Comparison of ENCODE assay signal across 1 cellular context in the genomic region with DNA sequence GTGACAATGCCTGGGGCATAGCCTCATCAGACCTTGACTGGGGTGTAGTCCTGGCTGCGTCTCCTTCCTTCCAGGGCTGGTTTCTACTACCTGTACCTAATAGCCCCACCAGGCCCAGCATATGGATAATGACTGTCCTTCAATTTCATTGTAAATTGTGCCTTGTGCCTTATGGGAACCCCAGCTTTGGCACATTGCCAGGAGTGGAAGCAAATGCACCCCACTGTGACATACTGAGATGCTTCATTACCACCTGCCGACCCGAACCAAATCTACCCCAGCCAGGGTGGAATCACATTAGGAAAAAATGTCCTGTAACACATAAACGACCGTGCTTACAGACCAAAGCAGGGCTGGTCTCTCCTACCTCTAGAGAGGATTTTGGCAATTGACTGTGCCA.
TF ChIP-seq lines count a peak whose summit lies in the region.

No MANE protein-coding gene starts in this region.

TF ChIP-seq in K562, 482 proteins besides CTCF, POLR2A, EP300 and RAD21 (continued from another document):
- TF ChIP-seq DIDO1 (tag; IDR thresholded peaks at IDR 0.05; ENCODE audit: low read depth) (no peak), POLR2G (IDR thresholded peaks at IDR 0.05; ENCODE audit: low read depth, low read length) (no peak), YY1 (IDR thresholded peaks at IDR 0.05; ENCODE audit: borderline replicate concordance in 1 of 3, control insufficient read depth in 1 of 3, extremely low read depth in 1 of 3, insufficient read depth in 3 of 3, insufficient read length in 1 of 3, insufficient replicate concordance in 2 of 3, low read depth in 1 of 3, low read length in 2 of 3) (peak in 1 of 3 experiments; percentile 10), MEF2D (tag; conservative IDR thresholded peaks at IDR 0.05; ENCODE audit: low read depth) (no peak), TBL1XR1 (IDR thresholded peaks at IDR 0.05; ENCODE audit: low read length in 2 of 2) (0 out of 4 replicates have a peak, but pooled peaks of 1 of the 2 experiments have one; percentile 30), ZNF75A (CRISPR knock-in tag; IDR thresholded peaks at IDR 0.05) (no peak), RBM25 (IDR thresholded peaks at IDR 0.05; ENCODE audit: low read depth, low read length, severe bottlenecking) (no peak), ZNF583 (CRISPR knock-in tag; IDR thresholded peaks at IDR 0.05) (no peak), HNRNPUL1 (IDR thresholded peaks at IDR 0.05; ENCODE audit: low read length) (0 out of 2 replicates have a peak, but pooled peaks have one; percentile 58), RHOXF2B (CRISPR knock-in tag; conservative IDR thresholded peaks at IDR 0.05) (no peak), CEBPB (tag; IDR thresholded peaks at IDR 0.05) (no peak), SNIP1 (IDR thresholded peaks at IDR 0.05; ENCODE audit: low read depth) (no peak), FOS (IDR thresholded peaks at IDR 0.05; ENCODE audit: extremely low read depth, insufficient read length) (no peak), ZNF408 (CRISPR knock-in tag; IDR thresholded peaks at IDR 0.05; ENCODE audit: low read depth) (0 out of 2 replicates have a peak, but pooled peaks have one; percentile 2)
- TF ChIP-seq, protein P1, sequence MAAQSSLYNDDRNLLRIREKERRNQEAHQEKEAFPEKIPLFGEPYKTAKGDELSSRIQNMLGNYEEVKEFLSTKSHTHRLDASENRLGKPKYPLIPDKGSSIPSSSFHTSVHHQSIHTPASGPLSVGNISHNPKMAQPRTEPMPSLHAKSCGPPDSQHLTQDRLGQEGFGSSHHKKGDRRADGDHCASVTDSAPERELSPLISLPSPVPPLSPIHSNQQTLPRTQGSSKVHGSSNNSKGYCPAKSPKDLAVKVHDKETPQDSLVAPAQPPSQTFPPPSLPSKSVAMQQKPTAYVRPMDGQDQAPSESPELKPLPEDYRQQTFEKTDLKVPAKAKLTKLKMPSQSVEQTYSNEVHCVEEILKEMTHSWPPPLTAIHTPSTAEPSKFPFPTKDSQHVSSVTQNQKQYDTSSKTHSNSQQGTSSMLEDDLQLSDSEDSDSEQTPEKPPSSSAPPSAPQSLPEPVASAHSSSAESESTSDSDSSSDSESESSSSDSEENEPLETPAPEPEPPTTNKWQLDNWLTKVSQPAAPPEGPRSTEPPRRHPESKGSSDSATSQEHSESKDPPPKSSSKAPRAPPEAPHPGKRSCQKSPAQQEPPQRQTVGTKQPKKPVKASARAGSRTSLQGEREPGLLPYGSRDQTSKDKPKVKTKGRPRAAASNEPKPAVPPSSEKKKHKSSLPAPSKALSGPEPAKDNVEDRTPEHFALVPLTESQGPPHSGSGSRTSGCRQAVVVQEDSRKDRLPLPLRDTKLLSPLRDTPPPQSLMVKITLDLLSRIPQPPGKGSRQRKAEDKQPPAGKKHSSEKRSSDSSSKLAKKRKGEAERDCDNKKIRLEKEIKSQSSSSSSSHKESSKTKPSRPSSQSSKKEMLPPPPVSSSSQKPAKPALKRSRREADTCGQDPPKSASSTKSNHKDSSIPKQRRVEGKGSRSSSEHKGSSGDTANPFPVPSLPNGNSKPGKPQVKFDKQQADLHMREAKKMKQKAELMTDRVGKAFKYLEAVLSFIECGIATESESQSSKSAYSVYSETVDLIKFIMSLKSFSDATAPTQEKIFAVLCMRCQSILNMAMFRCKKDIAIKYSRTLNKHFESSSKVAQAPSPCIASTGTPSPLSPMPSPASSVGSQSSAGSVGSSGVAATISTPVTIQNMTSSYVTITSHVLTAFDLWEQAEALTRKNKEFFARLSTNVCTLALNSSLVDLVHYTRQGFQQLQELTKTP (IDR thresholded peaks at IDR 0.05; ENCODE audit: low read depth in 1 of 2, partially characterized antibody in 2 of 2): no peak
- TF ChIP-seq, protein P2, sequence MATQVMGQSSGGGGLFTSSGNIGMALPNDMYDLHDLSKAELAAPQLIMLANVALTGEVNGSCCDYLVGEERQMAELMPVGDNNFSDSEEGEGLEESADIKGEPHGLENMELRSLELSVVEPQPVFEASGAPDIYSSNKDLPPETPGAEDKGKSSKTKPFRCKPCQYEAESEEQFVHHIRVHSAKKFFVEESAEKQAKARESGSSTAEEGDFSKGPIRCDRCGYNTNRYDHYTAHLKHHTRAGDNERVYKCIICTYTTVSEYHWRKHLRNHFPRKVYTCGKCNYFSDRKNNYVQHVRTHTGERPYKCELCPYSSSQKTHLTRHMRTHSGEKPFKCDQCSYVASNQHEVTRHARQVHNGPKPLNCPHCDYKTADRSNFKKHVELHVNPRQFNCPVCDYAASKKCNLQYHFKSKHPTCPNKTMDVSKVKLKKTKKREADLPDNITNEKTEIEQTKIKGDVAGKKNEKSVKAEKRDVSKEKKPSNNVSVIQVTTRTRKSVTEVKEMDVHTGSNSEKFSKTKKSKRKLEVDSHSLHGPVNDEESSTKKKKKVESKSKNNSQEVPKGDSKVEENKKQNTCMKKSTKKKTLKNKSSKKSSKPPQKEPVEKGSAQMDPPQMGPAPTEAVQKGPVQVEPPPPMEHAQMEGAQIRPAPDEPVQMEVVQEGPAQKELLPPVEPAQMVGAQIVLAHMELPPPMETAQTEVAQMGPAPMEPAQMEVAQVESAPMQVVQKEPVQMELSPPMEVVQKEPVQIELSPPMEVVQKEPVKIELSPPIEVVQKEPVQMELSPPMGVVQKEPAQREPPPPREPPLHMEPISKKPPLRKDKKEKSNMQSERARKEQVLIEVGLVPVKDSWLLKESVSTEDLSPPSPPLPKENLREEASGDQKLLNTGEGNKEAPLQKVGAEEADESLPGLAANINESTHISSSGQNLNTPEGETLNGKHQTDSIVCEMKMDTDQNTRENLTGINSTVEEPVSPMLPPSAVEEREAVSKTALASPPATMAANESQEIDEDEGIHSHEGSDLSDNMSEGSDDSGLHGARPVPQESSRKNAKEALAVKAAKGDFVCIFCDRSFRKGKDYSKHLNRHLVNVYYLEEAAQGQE (CRISPR knock-in tag; IDR thresholded peaks at IDR 0.05; ENCODE audit: low read depth): no peak
- TF ChIP-seq, protein P3, sequence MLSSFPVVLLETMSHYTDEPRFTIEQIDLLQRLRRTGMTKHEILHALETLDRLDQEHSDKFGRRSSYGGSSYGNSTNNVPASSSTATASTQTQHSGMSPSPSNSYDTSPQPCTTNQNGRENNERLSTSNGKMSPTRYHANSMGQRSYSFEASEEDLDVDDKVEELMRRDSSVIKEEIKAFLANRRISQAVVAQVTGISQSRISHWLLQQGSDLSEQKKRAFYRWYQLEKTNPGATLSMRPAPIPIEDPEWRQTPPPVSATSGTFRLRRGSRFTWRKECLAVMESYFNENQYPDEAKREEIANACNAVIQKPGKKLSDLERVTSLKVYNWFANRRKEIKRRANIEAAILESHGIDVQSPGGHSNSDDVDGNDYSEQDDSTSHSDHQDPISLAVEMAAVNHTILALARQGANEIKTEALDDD (IDR thresholded peaks at IDR 0.05): no peak
